ENCODE assay signal across 1 cellular context in genomic region chr9:133184971-133185370, GRCh38.
A peak's percentile ranks its signal among the peaks of the same experiment; 100 is the strongest.
TF ChIP-seq lines count a peak whose summit lies in the region.

No MANE protein-coding gene starts in this region.

TF ChIP-seq in K562, 482 proteins besides CTCF, POLR2A, EP300 and RAD21 (continued from another document):
- TF ChIP-seq ZNF277 (CRISPR knock-in tag; IDR thresholded peaks at IDR 0.05; ENCODE audit: borderline replicate concordance) (no peak), AFF1 (IDR thresholded peaks at IDR 0.05; ENCODE audit: low read depth in 1 of 2, partially characterized antibody in 2 of 2) (no peak), YY1 (IDR thresholded peaks at IDR 0.05; ENCODE audit: borderline replicate concordance in 1 of 3, control insufficient read depth in 1 of 3, extremely low read depth in 1 of 3, insufficient read depth in 3 of 3, insufficient read length in 1 of 3, insufficient replicate concordance in 2 of 3, low read depth in 1 of 3, low read length in 2 of 3) (peak in 1 of 3 experiments; percentile 29), GABPB2 (CRISPR knock-in tag; conservative IDR thresholded peaks at IDR 0.05) (no peak), ZNF24 (IDR thresholded peaks at IDR 0.05) (peak; percentile 45; the same call in 1 of the 2 replicates), DEAF1 (CRISPR knock-in tag; IDR thresholded peaks at IDR 0.05) (peak; percentile 33; the same call in 1 of the 2 replicates), ETS1 (conservative IDR thresholded peaks at IDR 0.05; ENCODE audit: control insufficient read depth, low read depth, low read length) (no peak), ZNF140 (CRISPR knock-in tag; IDR thresholded peaks at IDR 0.05) (no peak), ZNF143 (CRISPR knock-in tag; IDR thresholded peaks at IDR 0.05) (no peak), CHD1 (IDR thresholded peaks at IDR 0.05; ENCODE audit: low read length) (no peak), NR2F6 (CRISPR knock-in tag; IDR thresholded peaks at IDR 0.05) (no peak), SRSF7 (optimal IDR thresholded peaks at IDR 0.05; ENCODE audit: low read depth, low read length) (no peak), PURB (CRISPR knock-in tag; IDR thresholded peaks at IDR 0.05; ENCODE audit: low read depth) (no peak), EZH2 (IDR thresholded peaks at IDR 0.05; ENCODE audit: borderline replicate concordance, low read depth, low read length) (no peak), SIX5 (IDR thresholded peaks at IDR 0.05; ENCODE audit: borderline replicate concordance in 1 of 2, insufficient read depth in 1 of 2, low read depth in 1 of 2, low read length in 2 of 2) (no peak), MIER1 (IDR thresholded peaks at IDR 0.05; ENCODE audit: low read depth) (no peak), ARID2 (IDR thresholded peaks at IDR 0.05) (peak; percentile 66; the same call in 1 of the 2 replicates), JUND (IDR thresholded peaks at IDR 0.05; ENCODE audit: borderline replicate concordance, low read depth, low read length) (peak; percentile 33; the same call in 1 of the 2 replicates), JUND (tag; IDR thresholded peaks at IDR 0.05; ENCODE audit: borderline replicate concordance, low read depth, low read length) (no peak; the same call in 2 of the 3 replicates), STAG1 (CRISPR knock-in tag; IDR thresholded peaks at IDR 0.05; ENCODE audit: borderline replicate concordance) (peak; percentile 58; the same call in 1 of the 2 replicates), ZNF174 (CRISPR knock-in tag; IDR thresholded peaks at IDR 0.05) (no peak), ZBTB12 (CRISPR knock-in tag; IDR thresholded peaks at IDR 0.05) (no peak), ILK (tag; IDR thresholded peaks at IDR 0.05; ENCODE audit: borderline replicate concordance, low read depth) (no peak), ADNP (tag; IDR thresholded peaks at IDR 0.05) (no peak), MAZ (CRISPR knock-in tag; conservative IDR thresholded peaks at IDR 0.05 in 1 of 2, IDR thresholded peaks at IDR 0.05 in 1 of 2) (0 out of 4 replicates have a peak, but pooled peaks of 1 of the 2 experiments have one; percentile 19), ERF (CRISPR knock-in tag; IDR thresholded peaks at IDR 0.05) (no peak), RB1 (IDR thresholded peaks at IDR 0.05; ENCODE audit: low read depth) (peak; percentile 52; the same call in 1 of the 2 replicates), FOXK1 (CRISPR knock-in tag; IDR thresholded peaks at IDR 0.05; ENCODE audit: borderline replicate concordance) (no peak), SMC3 (conservative IDR thresholded peaks at IDR 0.05; ENCODE audit: insufficient read depth, low read depth, low read length) (peak; percentile 54), ZNF212 (CRISPR knock-in tag; IDR thresholded peaks at IDR 0.05) (no peak), STAT5A (IDR thresholded peaks at IDR 0.05; ENCODE audit: borderline replicate concordance, low read length) (no peak), ZNF830 (CRISPR knock-in tag; IDR thresholded peaks at IDR 0.05) (no peak), RCOR1 (IDR thresholded peaks at IDR 0.05; ENCODE audit: borderline replicate concordance in 1 of 2, low read depth in 2 of 2, low read length in 2 of 2) (peak in 1 of 2 experiments; percentile 52; a peak in 1 of 4 replicates), ZNF75A (CRISPR knock-in tag; IDR thresholded peaks at IDR 0.05) (no peak), RBFOX2 (IDR thresholded peaks at IDR 0.05; ENCODE audit: low read depth, low read length) (no peak)
- TF ChIP-seq, protein P1, sequence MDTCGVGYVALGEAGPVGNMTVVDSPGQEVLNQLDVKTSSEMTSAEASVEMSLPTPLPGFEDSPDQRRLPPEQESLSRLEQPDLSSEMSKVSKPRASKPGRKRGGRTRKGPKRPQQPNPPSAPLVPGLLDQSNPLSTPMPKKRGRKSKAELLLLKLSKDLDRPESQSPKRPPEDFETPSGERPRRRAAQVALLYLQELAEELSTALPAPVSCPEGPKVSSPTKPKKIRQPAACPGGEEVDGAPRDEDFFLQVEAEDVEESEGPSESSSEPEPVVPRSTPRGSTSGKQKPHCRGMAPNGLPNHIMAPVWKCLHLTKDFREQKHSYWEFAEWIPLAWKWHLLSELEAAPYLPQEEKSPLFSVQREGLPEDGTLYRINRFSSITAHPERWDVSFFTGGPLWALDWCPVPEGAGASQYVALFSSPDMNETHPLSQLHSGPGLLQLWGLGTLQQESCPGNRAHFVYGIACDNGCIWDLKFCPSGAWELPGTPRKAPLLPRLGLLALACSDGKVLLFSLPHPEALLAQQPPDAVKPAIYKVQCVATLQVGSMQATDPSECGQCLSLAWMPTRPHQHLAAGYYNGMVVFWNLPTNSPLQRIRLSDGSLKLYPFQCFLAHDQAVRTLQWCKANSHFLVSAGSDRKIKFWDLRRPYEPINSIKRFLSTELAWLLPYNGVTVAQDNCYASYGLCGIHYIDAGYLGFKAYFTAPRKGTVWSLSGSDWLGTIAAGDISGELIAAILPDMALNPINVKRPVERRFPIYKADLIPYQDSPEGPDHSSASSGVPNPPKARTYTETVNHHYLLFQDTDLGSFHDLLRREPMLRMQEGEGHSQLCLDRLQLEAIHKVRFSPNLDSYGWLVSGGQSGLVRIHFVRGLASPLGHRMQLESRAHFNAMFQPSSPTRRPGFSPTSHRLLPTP (IDR thresholded peaks at IDR 0.05; ENCODE audit: borderline replicate concordance, extremely low read depth, insufficient read length), result no peak
- TF ChIP-seq, protein P2, sequence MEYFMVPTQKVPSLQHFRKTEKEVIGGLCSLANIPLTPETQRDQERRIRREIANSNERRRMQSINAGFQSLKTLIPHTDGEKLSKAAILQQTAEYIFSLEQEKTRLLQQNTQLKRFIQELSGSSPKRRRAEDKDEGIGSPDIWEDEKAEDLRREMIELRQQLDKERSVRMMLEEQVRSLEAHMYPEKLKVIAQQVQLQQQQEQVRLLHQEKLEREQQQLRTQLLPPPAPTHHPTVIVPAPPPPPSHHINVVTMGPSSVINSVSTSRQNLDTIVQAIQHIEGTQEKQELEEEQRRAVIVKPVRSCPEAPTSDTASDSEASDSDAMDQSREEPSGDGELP (CRISPR knock-in tag; IDR thresholded peaks at IDR 0.05; ENCODE audit: borderline replicate concordance), result no peak
- TF ChIP-seq, protein P3, sequence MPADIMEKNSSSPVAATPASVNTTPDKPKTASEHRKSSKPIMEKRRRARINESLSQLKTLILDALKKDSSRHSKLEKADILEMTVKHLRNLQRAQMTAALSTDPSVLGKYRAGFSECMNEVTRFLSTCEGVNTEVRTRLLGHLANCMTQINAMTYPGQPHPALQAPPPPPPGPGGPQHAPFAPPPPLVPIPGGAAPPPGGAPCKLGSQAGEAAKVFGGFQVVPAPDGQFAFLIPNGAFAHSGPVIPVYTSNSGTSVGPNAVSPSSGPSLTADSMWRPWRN (IDR thresholded peaks at IDR 0.05; ENCODE audit: low read depth), result no peak
- TF ChIP-seq, protein P4, sequence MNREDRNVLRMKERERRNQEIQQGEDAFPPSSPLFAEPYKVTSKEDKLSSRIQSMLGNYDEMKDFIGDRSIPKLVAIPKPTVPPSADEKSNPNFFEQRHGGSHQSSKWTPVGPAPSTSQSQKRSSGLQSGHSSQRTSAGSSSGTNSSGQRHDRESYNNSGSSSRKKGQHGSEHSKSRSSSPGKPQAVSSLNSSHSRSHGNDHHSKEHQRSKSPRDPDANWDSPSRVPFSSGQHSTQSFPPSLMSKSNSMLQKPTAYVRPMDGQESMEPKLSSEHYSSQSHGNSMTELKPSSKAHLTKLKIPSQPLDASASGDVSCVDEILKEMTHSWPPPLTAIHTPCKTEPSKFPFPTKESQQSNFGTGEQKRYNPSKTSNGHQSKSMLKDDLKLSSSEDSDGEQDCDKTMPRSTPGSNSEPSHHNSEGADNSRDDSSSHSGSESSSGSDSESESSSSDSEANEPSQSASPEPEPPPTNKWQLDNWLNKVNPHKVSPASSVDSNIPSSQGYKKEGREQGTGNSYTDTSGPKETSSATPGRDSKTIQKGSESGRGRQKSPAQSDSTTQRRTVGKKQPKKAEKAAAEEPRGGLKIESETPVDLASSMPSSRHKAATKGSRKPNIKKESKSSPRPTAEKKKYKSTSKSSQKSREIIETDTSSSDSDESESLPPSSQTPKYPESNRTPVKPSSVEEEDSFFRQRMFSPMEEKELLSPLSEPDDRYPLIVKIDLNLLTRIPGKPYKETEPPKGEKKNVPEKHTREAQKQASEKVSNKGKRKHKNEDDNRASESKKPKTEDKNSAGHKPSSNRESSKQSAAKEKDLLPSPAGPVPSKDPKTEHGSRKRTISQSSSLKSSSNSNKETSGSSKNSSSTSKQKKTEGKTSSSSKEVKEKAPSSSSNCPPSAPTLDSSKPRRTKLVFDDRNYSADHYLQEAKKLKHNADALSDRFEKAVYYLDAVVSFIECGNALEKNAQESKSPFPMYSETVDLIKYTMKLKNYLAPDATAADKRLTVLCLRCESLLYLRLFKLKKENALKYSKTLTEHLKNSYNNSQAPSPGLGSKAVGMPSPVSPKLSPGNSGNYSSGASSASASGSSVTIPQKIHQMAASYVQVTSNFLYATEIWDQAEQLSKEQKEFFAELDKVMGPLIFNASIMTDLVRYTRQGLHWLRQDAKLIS (CRISPR knock-in tag; IDR thresholded peaks at IDR 0.05), result no peak
